Comparison of ENCODE assay signal across 17 cellular contexts in genomic region chr6:43258807-43259686, GRCh38. TPM values are rescaled to one million over a fixed set of nuclear protein-coding genes. Genes with fewer than 3 reads are reported as not detected.
DNase-seq lines count a peak whose midpoint lies in the region; ATAC-seq and TF ChIP-seq lines count a peak whose summit lies in the region.
"Had no signal": no experiment of that assay in that cellular context is flagged by ENCODE, and none has a peak within 500 bp of the region (broad histone marks: within the 10 kb centered on the region; RNA-seq: fewer than 3 reads in every experiment).

No MANE protein-coding gene starts in this region.

- H3K4me1 Mint-ChIP-seq in T-helper 17 cell, result peaks cover 14% of the 10 kb centered on the region
- peaks cover 9% of the 10 kb centered on the region for H3K4me1 Mint-ChIP-seq in endodermal cell
- peaks cover 1 to 6% (median 1%) of the 10 kb centered on the region in 3 donors for H3K4me1 Mint-ChIP-seq in T-cell

- POLR2A ChIA-PET in HEK293 (lab: Yijun Ruan, JAX), result no interaction called here
- POLR2A ChIA-PET in T-cell (lab: Charles Lee), result no interaction called here

- H3K27ac ChIP-seq in HEK293 (ENCODE audit: extremely low read depth, low read depth, low read length), result no peak overlapping the region
- H3K27ac ChIP-seq in endodermal cell (ENCODE audit: low read depth, low read length), result no peak overlapping the region
- H3K27ac ChIP-seq in spleen, result no peak overlapping the region
- H3K27ac ChIP-seq: A549, C4-2B had no signal

- TF ChIP-seq POLR2A in spleen (IDR thresholded peaks at IDR 0.05), result no peak

- ATAC-seq in T-helper 17 cell (no peak), T-cell (replicated peaks in 1 of 4) (no peak)
- ATAC-seq: A549, GM12878, GM23338 had no signal

- H3K36me3 Mint-ChIP-seq in T-helper 17 cell (ENCODE audit: low read depth), result no peaks in the 10 kb centered on the region
- H3K36me3 Mint-ChIP-seq in endodermal cell (ENCODE audit: low read depth), result no peaks in the 10 kb centered on the region
- H3K36me3 Mint-ChIP-seq in T-cell, result no peaks in the 10 kb centered on the region
- H3K36me3 Mint-ChIP-seq: CD4-positive, alpha-beta memory T cell had no signal

- H3K9me3 Mint-ChIP-seq in endodermal cell (no peaks in the 10 kb centered on the region), T-cell (no peaks in the 10 kb centered on the region)
- H3K9me3 Mint-ChIP-seq: CD4-positive, alpha-beta memory T cell; GM23338 had no signal

- H3K9ac ChIP-seq in endodermal cell (ENCODE audit: extremely low read depth, low read length, poor library complexity, severe bottlenecking), result no peak overlapping the region

- no peaks in the 10 kb centered on the region for H3K4me1 ChIP-seq in HEK293 (ENCODE audit: control insufficient read depth, insufficient read depth, low read length)
- no peaks in the 10 kb centered on the region for H3K4me1 ChIP-seq in endodermal cell (ENCODE audit: control insufficient read depth, insufficient read depth, low read length)
- H3K4me1 ChIP-seq in spleen, result peaks cover 0 to 5% (median 0%) of the 10 kb centered on the region in 6 donors
- H3K4me1 ChIP-seq: A549, BE2C had no signal

- WGBS in endodermal cell (ENCODE audit: insufficient coverage in 1 of 2, insufficient read length in 1 of 2), 2 experiments, result 91 to 95% methylated on average over 15 to 30 of the region's 30 CpGs
- WGBS in spleen, 5 donors, result 90 to 96% (median 93%) methylated on average over 26 to 30 of the region's 30 CpGs

- no peak overlapping the region for H3K4me3 Mint-ChIP-seq in T-helper 17 cell
- H3K4me3 Mint-ChIP-seq in endodermal cell, result no peak overlapping the region
- no peak overlapping the region for H3K4me3 Mint-ChIP-seq in T-cell
- H3K4me3 Mint-ChIP-seq: CD4-positive, alpha-beta memory T cell; GM23338 had no signal

- H3K27ac Mint-ChIP-seq in T-helper 17 cell (peak overlapping the region; percentile 24), endodermal cell (no peak overlapping the region), T-cell (no peak overlapping the region)
- H3K27ac Mint-ChIP-seq: GM23338 had no signal

- DNase-seq in T-helper 17 cell (no peak), endodermal cell (peak; percentile 38), spleen (peak; percentile 59), NCI-H82 (lab: John Stamatoyannopoulos, UW) (no peak), T-cell (no peak), MV-4-11 (lab: John Stamatoyannopoulos, UW) (no peak)
- DNase-seq: BE2C; CD4-positive, alpha-beta memory T cell; DMS79 had no signal

- H3K9me3 ChIP-seq in HEK293 (ENCODE audit: control insufficient read depth, insufficient read depth, low read depth, low read length) (no peaks in the 10 kb centered on the region), T-helper 17 cell (ENCODE audit: control insufficient read depth, low read length, poor library complexity, severe bottlenecking) (no peaks in the 10 kb centered on the region), endodermal cell (ENCODE audit: control insufficient read depth, low read length) (no peaks in the 10 kb centered on the region), spleen (no peaks in the 10 kb centered on the region)
- H3K9me3 ChIP-seq: A549, BE2C had no signal

- CTCF ChIA-PET in HEK293 (lab: Yijun Ruan, JAX), result interaction anchor here (0.6 to 7.6 kb wide), 3 partner anchors 75 to 96 kb away, joined by 3 to 83 read pairs (median 3); no protein-coding TSS in a partner anchor
- CTCF ChIA-PET in T-cell (lab: Charles Lee), result interaction anchor here in 1 of 2 donors (0.6 kb wide), 1 partner anchor 50 kb away, joined by 3 read pairs; no protein-coding TSS in a partner anchor

- H3K27me3 ChIP-seq in endodermal cell (ENCODE audit: control insufficient read depth, insufficient read depth, low read length, poor library complexity, severe bottlenecking), result no peaks in the 10 kb centered on the region
- H3K27me3 ChIP-seq in spleen (replicated peaks in 1 of 7), result peaks cover 0 to 12% (median 0%) of the 10 kb centered on the region in 7 donors
- H3K27me3 ChIP-seq: BE2C had no signal

- TF ChIP-seq CTCF in HEK293 (tag by site-specific recombination; IDR thresholded peaks at IDR 0.05) (no peak), endodermal cell (conservative IDR thresholded peaks at IDR 0.05) (no peak), spleen (IDR thresholded peaks at IDR 0.05 in 8 of 11, conservative IDR thresholded peaks at IDR 0.05 in 3 of 11) (no peak)

- H3K27me3 Mint-ChIP-seq in T-helper 17 cell, result peaks cover 15% of the 10 kb centered on the region
- H3K27me3 Mint-ChIP-seq in endodermal cell (ENCODE audit: insufficient read depth), result no peaks in the 10 kb centered on the region
- H3K27me3 Mint-ChIP-seq in T-cell, result peaks cover 5 to 12% of the 10 kb centered on the region in 2 donors

- no peaks in the 10 kb centered on the region for H3K36me3 ChIP-seq in HEK293 (ENCODE audit: control insufficient read depth in 2 of 2, insufficient read depth in 1 of 2, low read length in 2 of 2)
- no peaks in the 10 kb centered on the region for H3K36me3 ChIP-seq in endodermal cell (ENCODE audit: control insufficient read depth, insufficient read depth, low read length)
- H3K36me3 ChIP-seq in spleen, result no peaks in the 10 kb centered on the region
- H3K36me3 ChIP-seq: BE2C had no signal

- intact Hi-C loops in spleen (cut with DNase I; ENCODE audit: low total_unique reads), result no loop called here

- H3K4me3 ChIP-seq in HEK293 (ENCODE audit: low read depth, low read length), result no peak overlapping the region
- H3K4me3 ChIP-seq in endodermal cell (ENCODE audit: low read length), result no peak overlapping the region
- H3K4me3 ChIP-seq in spleen, result no peak overlapping the region
- H3K4me3 ChIP-seq: A549, GM12878, GM23338 had no signal

TF ChIP-seq in HEK293, 187 proteins besides CTCF, POLR2A, EP300 and RAD21:
- TF ChIP-seq, protein P1, sequence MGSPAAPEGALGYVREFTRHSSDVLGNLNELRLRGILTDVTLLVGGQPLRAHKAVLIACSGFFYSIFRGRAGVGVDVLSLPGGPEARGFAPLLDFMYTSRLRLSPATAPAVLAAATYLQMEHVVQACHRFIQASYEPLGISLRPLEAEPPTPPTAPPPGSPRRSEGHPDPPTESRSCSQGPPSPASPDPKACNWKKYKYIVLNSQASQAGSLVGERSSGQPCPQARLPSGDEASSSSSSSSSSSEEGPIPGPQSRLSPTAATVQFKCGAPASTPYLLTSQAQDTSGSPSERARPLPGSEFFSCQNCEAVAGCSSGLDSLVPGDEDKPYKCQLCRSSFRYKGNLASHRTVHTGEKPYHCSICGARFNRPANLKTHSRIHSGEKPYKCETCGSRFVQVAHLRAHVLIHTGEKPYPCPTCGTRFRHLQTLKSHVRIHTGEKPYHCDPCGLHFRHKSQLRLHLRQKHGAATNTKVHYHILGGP (tag by site-specific recombination; IDR thresholded peaks at IDR 0.05), result no peak
- 0 out of 2 replicates have a peak, but pooled peaks have one; percentile 8 for TF ChIP-seq ZFHX2 (tag by site-specific recombination; conservative IDR thresholded peaks at IDR 0.05)

RNA-seq across cellular contexts. Expression of gene TTBK1, which starts 15.8 kb away (rescaled TPM):
- total RNA-seq in T-helper 17 cell (under 1 TPM; 0.05 to 0.16 TPM), endodermal cell (under 1 TPM; 0.62 TPM), spleen (under 1 TPM in 6 of 7 donors, not detected in 1; 0.07 to 0.32 (median 0.11) TPM), T-cell (under 1 TPM in 2 of 5 donors, not detected in 3; 0.03 to 0.07 TPM)
- 2.1 TPM for polyA plus RNA-seq in endodermal cell (2013, experiment 1 of 2)
- 1.6 TPM for polyA plus RNA-seq in endodermal cell (2013, experiment 2 of 2)
- polyA plus RNA-seq in spleen, result under 1 TPM; 0.05 to 0.19 (median 0.07) TPM
- total RNA-seq: G401, GM12878, H7 had no signal
- polyA plus RNA-seq: AG04450; CD4-positive, alpha-beta memory T cell had no signal

RNA-seq across cellular contexts. Expression of gene DNPH1, which starts 29.8 kb away (rescaled TPM):
- total RNA-seq in T-helper 17 cell (10 to 100 TPM; 32.3 to 35.0 TPM), endodermal cell (10 to 100 TPM; 48.2 to 66.5 TPM), spleen (10 to 100 TPM; 33.2 to 94.8 (median 54.0) TPM), T-cell (10 to 100 TPM; 28.5 to 76.1 (median 57.5) TPM)
- polyA plus RNA-seq in endodermal cell (2013, experiment 1 of 2), result 64.4 TPM
- 61.0 TPM for polyA plus RNA-seq in endodermal cell (2013, experiment 2 of 2)
- 100 to 1,000 TPM; 126 to 201 (median 153) TPM for polyA plus RNA-seq in spleen

RNA-seq across cellular contexts. Expression of gene SLC22A7, which starts 39.0 kb away (rescaled TPM):
- total RNA-seq in T-helper 17 cell (not detected), endodermal cell (not detected), spleen (not detected), T-cell (not detected)
- not detected for polyA plus RNA-seq in endodermal cell (2013, experiment 1 of 2)
- not detected for polyA plus RNA-seq in endodermal cell (2013, experiment 2 of 2)
- not detected for polyA plus RNA-seq in spleen
- total RNA-seq: CD4-positive, alpha-beta memory T cell; G401; GM23338; H7 had no signal
- polyA plus RNA-seq: A549; AG04450; CD4-positive, alpha-beta memory T cell had no signal

RNA-seq across cellular contexts. Expression of gene CRIP3, which starts 49.6 kb away (rescaled TPM):
- total RNA-seq in T-helper 17 cell (1 to 10 TPM; 1.3 to 2.1 TPM), endodermal cell (10 to 100 TPM; 13.4 to 19.3 TPM), spleen (10 to 100 TPM in 1 of 7 donors, 1 to 10 TPM in 6; 6.4 to 11.6 (median 7.1) TPM), T-cell (1 to 10 TPM; 1.3 to 4.2 (median 2.8) TPM)
- polyA plus RNA-seq in endodermal cell (2013, experiment 1 of 2), result 8.9 TPM
- 8.4 TPM for polyA plus RNA-seq in endodermal cell (2013, experiment 2 of 2)
- polyA plus RNA-seq in spleen, result 10 to 100 TPM; 15.1 to 36.5 (median 35.8) TPM
- total RNA-seq: G401 had no signal
- polyA plus RNA-seq: AG04450; CD4-positive, alpha-beta memory T cell had no signal

Comparison
In these comparisons a context has a peak if more than half of its experiments do, and no peak if none do; other contexts are left out.
1. DNase-seq: peak in endodermal cell (single experiment) and spleen (single experiment); none in T-helper 17 cell (0 of 3), NCI-H82 (single experiment), T-cell (0 of 34) and MV-4-11 (single experiment).